1 cellular context compared by ENCODE assay signal in genomic region chr12:617304-617915, GRCh38.
A peak's percentile ranks its signal among the peaks of the same experiment; 100 is the strongest.
TF ChIP-seq lines count a peak whose summit lies in the region.

No MANE protein-coding gene starts in this region.

TF ChIP-seq in H1, 55 proteins besides CTCF, POLR2A, EP300 and RAD21:
- TF ChIP-seq CEBPB (IDR thresholded peaks at IDR 0.05; ENCODE audit: low read depth, low read length): peak; percentile 48; the same call in 1 of the 2 replicates
- no peak for TF ChIP-seq CREB1 (IDR thresholded peaks at IDR 0.05)
